21 cellular contexts compared by ENCODE assay signal in genomic region chr3:191882289-191882688, GRCh38.
DNase-seq lines count a peak whose midpoint lies in the region; ATAC-seq, FAIRE-seq and TF ChIP-seq lines count a peak whose summit lies in the region.
"Had no signal": no experiment of that assay in that cellular context is flagged by ENCODE, and none has a peak within 500 bp of the region (broad histone marks: within the 10 kb centered on the region; RNA-seq: fewer than 3 reads in every experiment).

No MANE protein-coding gene starts in this region.

- no peak for TF ChIP-seq EP300 in upper lobe of left lung (IDR thresholded peaks at IDR 0.05)

- no peaks in the 10 kb centered on the region for H3K4me1 Mint-ChIP-seq in stimulated activated memory B cell treated with anti-CD40 and anti-IgM and Interleukin-4, amounts not matched to agents 10 μg/mL and 1 μg/mL and 100 μg/mL, for 72 hours
- H3K4me1 Mint-ChIP-seq: CD4-positive, alpha-beta memory T cell; naive B cell had no signal

- H3K27ac ChIP-seq in upper lobe of left lung, result no peak overlapping the region
- H3K27ac ChIP-seq: A549, ascending aorta, HL-60, transverse colon had no signal

- no peak for FAIRE-seq in bronchial epithelial cell (lab: Jason Lieb, UNC)
- FAIRE-seq: A549 had no signal

- H3K36me3 ChIP-seq in bronchial epithelial cell (ENCODE audit: control insufficient read depth, insufficient read depth, low read length) (no peaks in the 10 kb centered on the region), upper lobe of left lung (no peaks in the 10 kb centered on the region)
- H3K36me3 ChIP-seq: ascending aorta, transverse colon had no signal

- TF ChIP-seq CTCF in bronchial epithelial cell (IDR thresholded peaks at IDR 0.05; ENCODE audit: insufficient read depth, low read length, severe bottlenecking), result no peak
- TF ChIP-seq CTCF in upper lobe of left lung (IDR thresholded peaks at IDR 0.05), result no peak

- ATAC-seq in Right ventricle myocardium superior (ENCODE audit: poor library complexity), result peak; percentile 93
- ATAC-seq in stimulated activated memory B cell treated with anti-CD40 and anti-IgM and Interleukin-4, amounts not matched to agents 10 μg/mL and 1 μg/mL and 100 μg/mL, for 72 hours, result no peak
- no peak for ATAC-seq in GM18505 (IDR thresholded peaks at IDR 0.05; ENCODE audit: unreplicated experiment)
- ATAC-seq in upper lobe of left lung (ENCODE audit: low FRiP score in 2 of 2), result no peak
- ATAC-seq in left lobe of liver, result no peak
- ATAC-seq: A549, esophagus mucosa had no signal

- H3K4me3 ChIP-seq in bronchial epithelial cell (ENCODE audit: low read depth, low read length) (no peak overlapping the region), upper lobe of left lung (no peak overlapping the region)
- H3K4me3 ChIP-seq: A549, ascending aorta, transverse colon had no signal

- intact Hi-C loops in Right ventricle myocardium superior (cut with DNase I) (no loop called here), cardiac septum (cut with DNase I) (no loop called here)

- H3K4me3 Mint-ChIP-seq in stimulated activated memory B cell treated with anti-CD40 and anti-IgM and Interleukin-4, amounts not matched to agents 10 μg/mL and 1 μg/mL and 100 μg/mL, for 72 hours, result no peak overlapping the region
- H3K4me3 Mint-ChIP-seq: CD4-positive, alpha-beta memory T cell; naive B cell had no signal

- no peaks in the 10 kb centered on the region for H3K9me3 Mint-ChIP-seq in stimulated activated memory B cell treated with anti-CD40 and anti-IgM and Interleukin-4, amounts not matched to agents 10 μg/mL and 1 μg/mL and 100 μg/mL, for 72 hours

- no peak for DNase-seq in Right ventricle myocardium superior
- no peak for DNase-seq in cardiac septum (ENCODE audit: low spot score)
- peak; percentile 24 for DNase-seq in bronchial epithelial cell (ENCODE audit: low read depth)
- peak; percentile 16 for DNase-seq in iris pigment epithelial cell (ENCODE audit: low read depth)
- no peak for DNase-seq in upper lobe of left lung
- no peak for DNase-seq in left lobe of liver (ENCODE audit: low spot score)
- DNase-seq: CD4-positive, alpha-beta memory T cell; DND-41; head of caudate nucleus; naive B cell; NCI-H146; NK-92 treated with Interleukin-12 subunit alpha and Interleukin-12 subunit beta, amount 100 ng/mL, for 24 hours; SHP77; stimulated activated naive CD4-positive, alpha-beta T cell; transverse colon had no signal

- TF ChIP-seq POLR2A in GM18505 (IDR thresholded peaks at IDR 0.05; ENCODE audit: borderline replicate concordance, extremely low read depth, insufficient read depth, insufficient read length), result no peak
- no peak for TF ChIP-seq POLR2A in upper lobe of left lung (IDR thresholded peaks at IDR 0.05)

- H3K4me1 ChIP-seq in upper lobe of left lung, result no peaks in the 10 kb centered on the region
- H3K4me1 ChIP-seq: A549, ascending aorta, transverse colon had no signal

- 44 to 54% methylated on average over 3 of the region's 3 CpGs for WGBS in upper lobe of left lung, 2 donors

- H3K36me3 Mint-ChIP-seq in stimulated activated memory B cell treated with anti-CD40 and anti-IgM and Interleukin-4, amounts not matched to agents 10 μg/mL and 1 μg/mL and 100 μg/mL, for 72 hours, result no peaks in the 10 kb centered on the region
- H3K36me3 Mint-ChIP-seq: CD4-positive, alpha-beta memory T cell; naive B cell had no signal

- H3K27me3 ChIP-seq in bronchial epithelial cell (ENCODE audit: control insufficient read depth, insufficient read depth, low read length) (no peaks in the 10 kb centered on the region), upper lobe of left lung (no peaks in the 10 kb centered on the region)
- H3K27me3 ChIP-seq: ascending aorta, transverse colon had no signal

- no peak overlapping the region for H3K27ac Mint-ChIP-seq in stimulated activated memory B cell treated with anti-CD40 and anti-IgM and Interleukin-4, amounts not matched to agents 10 μg/mL and 1 μg/mL and 100 μg/mL, for 72 hours
- H3K27ac Mint-ChIP-seq: CD4-positive, alpha-beta memory T cell had no signal

- H3K9me3 ChIP-seq in upper lobe of left lung, result no peaks in the 10 kb centered on the region
- H3K9me3 ChIP-seq: A549, ascending aorta, transverse colon had no signal

- H3K27me3 Mint-ChIP-seq in stimulated activated memory B cell treated with anti-CD40 and anti-IgM and Interleukin-4, amounts not matched to agents 10 μg/mL and 1 μg/mL and 100 μg/mL, for 72 hours, result no peaks in the 10 kb centered on the region
- H3K27me3 Mint-ChIP-seq: CD4-positive, alpha-beta memory T cell; naive B cell had no signal

Comparison
In these comparisons a context has a peak if more than half of its experiments do, and no peak if none do; other contexts are left out.
1. DNase-seq: peak in bronchial epithelial cell (single experiment) and iris pigment epithelial cell (single experiment); none in Right ventricle myocardium superior (single experiment), cardiac septum (single experiment), upper lobe of left lung (0 of 2) and left lobe of liver (single experiment).